Comparison of ENCODE assay signal across 1 cellular context in the genomic region with DNA sequence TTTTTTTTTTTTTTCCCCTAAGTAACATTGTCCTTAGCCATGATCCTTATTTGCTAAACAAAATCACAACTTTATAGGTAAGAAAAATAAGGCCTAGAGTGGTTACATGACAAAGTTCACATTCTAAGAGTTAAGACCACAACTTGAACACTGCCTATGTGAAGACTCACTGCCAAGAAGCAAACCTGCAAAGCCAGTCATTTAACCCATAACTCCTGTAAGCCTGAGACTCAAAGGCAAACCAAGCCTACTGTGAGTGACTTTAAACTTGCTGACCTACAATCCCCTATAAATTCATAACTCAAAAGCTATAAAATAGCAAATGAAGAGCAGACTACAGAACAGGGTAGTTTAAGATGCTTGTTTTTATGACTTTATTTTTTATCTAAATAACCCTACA.
TF ChIP-seq lines count a peak whose summit lies in the region.

No MANE protein-coding gene starts in this region.

TF ChIP-seq in A549, 52 proteins besides CTCF, POLR2A, EP300 and RAD21 (continued from another document):
- TF ChIP-seq ELK1 (IDR thresholded peaks at IDR 0.05; ENCODE audit: low read depth, low read length) (no peak), HEYL (CRISPR knock-in tag; IDR thresholded peaks at IDR 0.05) (no peak), PHF8 (IDR thresholded peaks at IDR 0.05; ENCODE audit: borderline replicate concordance, low read depth) (no peak), KDM1A (IDR thresholded peaks at IDR 0.05; ENCODE audit: low read depth) (no peak), FOXS1 (CRISPR knock-in tag; IDR thresholded peaks at IDR 0.05) (no peak), KDM5A (IDR thresholded peaks at IDR 0.05) (no peak), HDAC2 (IDR thresholded peaks at IDR 0.05) (no peak)
- TF ChIP-seq, protein P1, sequence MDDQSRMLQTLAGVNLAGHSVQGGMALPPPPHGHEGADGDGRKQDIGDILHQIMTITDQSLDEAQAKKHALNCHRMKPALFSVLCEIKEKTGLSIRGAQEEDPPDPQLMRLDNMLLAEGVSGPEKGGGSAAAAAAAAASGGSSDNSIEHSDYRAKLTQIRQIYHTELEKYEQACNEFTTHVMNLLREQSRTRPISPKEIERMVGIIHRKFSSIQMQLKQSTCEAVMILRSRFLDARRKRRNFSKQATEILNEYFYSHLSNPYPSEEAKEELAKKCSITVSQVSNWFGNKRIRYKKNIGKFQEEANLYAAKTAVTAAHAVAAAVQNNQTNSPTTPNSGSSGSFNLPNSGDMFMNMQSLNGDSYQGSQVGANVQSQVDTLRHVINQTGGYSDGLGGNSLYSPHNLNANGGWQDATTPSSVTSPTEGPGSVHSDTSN (IDR thresholded peaks at IDR 0.05) = no peak
- TF ChIP-seq, protein P2, sequence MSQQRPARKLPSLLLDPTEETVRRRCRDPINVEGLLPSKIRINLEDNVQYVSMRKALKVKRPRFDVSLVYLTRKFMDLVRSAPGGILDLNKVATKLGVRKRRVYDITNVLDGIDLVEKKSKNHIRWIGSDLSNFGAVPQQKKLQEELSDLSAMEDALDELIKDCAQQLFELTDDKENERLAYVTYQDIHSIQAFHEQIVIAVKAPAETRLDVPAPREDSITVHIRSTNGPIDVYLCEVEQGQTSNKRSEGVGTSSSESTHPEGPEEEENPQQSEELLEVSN (IDR thresholded peaks at IDR 0.05; ENCODE audit: borderline replicate concordance, low read depth) = no peak
